In genomic region chr1:40257688-40258444, GRCh38 we compare ENCODE assay signal across 1 cellular context.
TF ChIP-seq lines count a peak whose summit lies in the region.

TSS of gene ZMPSTE24 (plus strand) at chr1:40258236. CDS start at chr1:40258272, 36 bp downstream.

TF ChIP-seq in HepG2, 621 proteins besides CTCF, POLR2A, EP300 and RAD21 (continued from another document and continues in another):
- TF ChIP-seq BCLAF1 (IDR thresholded peaks at IDR 0.05) (no peak), AGO2 (optimal IDR thresholded peaks at IDR 0.05; ENCODE audit: low read depth, low read length) (peak; percentile 47), PATZ1 (CRISPR knock-in tag; IDR thresholded peaks at IDR 0.05) (peak; percentile 92), ZFP41 (CRISPR knock-in tag; IDR thresholded peaks at IDR 0.05; ENCODE audit: borderline replicate concordance) (no peak; the same call in 1 of the 2 replicates), KLF15 (CRISPR knock-in tag; IDR thresholded peaks at IDR 0.05; ENCODE audit: borderline replicate concordance) (no peak), ZSCAN12 (CRISPR knock-in tag; IDR thresholded peaks at IDR 0.05) (no peak), SRSF4 (IDR thresholded peaks at IDR 0.05; ENCODE audit: low read depth, low read length, poor library complexity, severe bottlenecking) (no peak), HCFC1 (IDR thresholded peaks at IDR 0.05; ENCODE audit: low read depth, low read length) (peak; percentile 72), ATF2 (CRISPR knock-in tag; IDR thresholded peaks at IDR 0.05) (peak; percentile 75; the same call in 1 of the 2 replicates), MAF1 (CRISPR knock-in tag; IDR thresholded peaks at IDR 0.05; ENCODE audit: borderline replicate concordance) (no peak), ZNF337 (CRISPR knock-in tag; IDR thresholded peaks at IDR 0.05; ENCODE audit: borderline replicate concordance, low read depth) (no peak), ZNF225 (CRISPR knock-in tag; IDR thresholded peaks at IDR 0.05) (0 out of 2 replicates have a peak, but pooled peaks have one; percentile 68), ZNF691 (CRISPR knock-in tag; IDR thresholded peaks at IDR 0.05; ENCODE audit: borderline replicate concordance, low read depth) (peak; percentile 94), ZNF224 (CRISPR knock-in tag; IDR thresholded peaks at IDR 0.05) (peak; percentile 94), SMARCC2 (IDR thresholded peaks at IDR 0.05) (no peak), ZNF292 (CRISPR knock-in tag; IDR thresholded peaks at IDR 0.05; ENCODE audit: borderline replicate concordance, low read depth) (peak; percentile 83), HOXA7 (CRISPR knock-in tag; IDR thresholded peaks at IDR 0.05) (no peak), ARID4A (CRISPR knock-in tag; IDR thresholded peaks at IDR 0.05; ENCODE audit: borderline replicate concordance) (peak; percentile 99), ZFYVE20 (CRISPR knock-in tag; IDR thresholded peaks at IDR 0.05; ENCODE audit: borderline replicate concordance, low read depth) (no peak), ZHX1 (CRISPR knock-in tag; IDR thresholded peaks at IDR 0.05; ENCODE audit: low read depth) (no peak), ATF7-NPFF (CRISPR knock-in tag; IDR thresholded peaks at IDR 0.05; ENCODE audit: low read depth) (peak; percentile 69), MBNL3 (CRISPR knock-in tag; conservative IDR thresholded peaks at IDR 0.05) (no peak), ATAD3A (CRISPR knock-in tag; IDR thresholded peaks at IDR 0.05) (no peak), HOXD1 (CRISPR knock-in tag; IDR thresholded peaks at IDR 0.05) (no peak), REL (CRISPR knock-in tag; conservative IDR thresholded peaks at IDR 0.05) (peak; percentile 64; the same call in 1 of the 2 replicates), ZSCAN9 (CRISPR knock-in tag; IDR thresholded peaks at IDR 0.05; ENCODE audit: borderline replicate concordance) (peak; percentile 88), MIER2 (CRISPR knock-in tag; IDR thresholded peaks at IDR 0.05) (peak; percentile 77), JUND (CRISPR knock-in tag; IDR thresholded peaks at IDR 0.05) (no peak), ZNF256 (CRISPR knock-in tag; conservative IDR thresholded peaks at IDR 0.05) (no peak), ZNF549 (CRISPR knock-in tag; IDR thresholded peaks at IDR 0.05) (no peak), HMG20B (CRISPR knock-in tag; conservative IDR thresholded peaks at IDR 0.05) (peak; percentile 59; the same call in 1 of the 2 replicates), MTA3 (CRISPR knock-in tag; IDR thresholded peaks at IDR 0.05) (no peak), ZNF547 (CRISPR knock-in tag; IDR thresholded peaks at IDR 0.05) (peak; percentile 95), ZNF503 (CRISPR knock-in tag; IDR thresholded peaks at IDR 0.05) (peak; percentile 67; the same call in 1 of the 2 replicates), HIC2 (CRISPR knock-in tag; IDR thresholded peaks at IDR 0.05; ENCODE audit: low read depth) (no peak; the same call in 1 of the 2 replicates), ZNF704 (CRISPR knock-in tag; IDR thresholded peaks at IDR 0.05; ENCODE audit: borderline replicate concordance) (no peak), KMT2B (CRISPR knock-in tag; IDR thresholded peaks at IDR 0.05) (peak; percentile 99)
